ENCODE assay signal across 8 cellular contexts in genomic region chr7:45089314-45089891, GRCh38. TPM values are rescaled to one million over a fixed set of nuclear protein-coding genes. Genes with fewer than 3 reads are reported as not detected.
A peak's percentile ranks its signal among the peaks of the same experiment; 100 is the strongest.
DNase-seq lines count a peak whose midpoint lies in the region; ATAC-seq and FAIRE-seq lines count a peak whose summit lies in the region.

No MANE protein-coding gene starts in this region.

- H3K4me3 ChIP-seq in small intestine (ENCODE audit: low read depth in 1 of 2, low read length in 2 of 2) = peak overlapping the region in 1 of 2 donors; percentile 44

- no peak for ATAC-seq in GM21423 (IDR thresholded peaks at IDR 0.05; ENCODE audit: unreplicated experiment)

- no peak for FAIRE-seq in small intestine (lab: Jason Lieb, UNC)

- H3K27ac ChIP-seq in small intestine (ENCODE audit: low read depth in 1 of 2, low read length in 1 of 2) = no peak overlapping the region

- H3K9me3 ChIP-seq in small intestine (ENCODE audit: control insufficient read depth, low read depth) = no peaks in the 10 kb centered on the region

- peaks cover 0 to 2% of the 10 kb centered on the region in 2 donors for H3K27me3 ChIP-seq in small intestine (ENCODE audit: control insufficient read depth in 2 of 2, insufficient read depth in 2 of 2, low read length in 2 of 2)

- 6 to 8% (median 6%) methylated on average over 17 to 22 of the region's 22 CpGs for whole genome bisulfite sequencing in small intestine, 3 donors

- H3K36me3 ChIP-seq in small intestine (ENCODE audit: control insufficient read depth in 2 of 2, insufficient read depth in 2 of 2, low read length in 2 of 2) = no peaks in the 10 kb centered on the region

- H3K4me1 ChIP-seq in small intestine (ENCODE audit: control insufficient read depth in 2 of 2, insufficient read depth in 1 of 2, low read depth in 1 of 2, low read length in 1 of 2) = no peaks in the 10 kb centered on the region

- DNase-seq in DMS 273 treated with DMSO at 0.1 percent for 48 hours (lab: John Stamatoyannopoulos, UW) (peak; percentile 45), NCI-H146 treated with DMSO at 0.1 percent for 48 hours (lab: John Stamatoyannopoulos, UW; ENCODE audit: unreplicated experiment) (peak; percentile 78), cerebellar nuclear complex (lab: John Stamatoyannopoulos, UW) (peak; percentile 92 to 94), inferior parietal cortex (ENCODE audit: extremely low spot score) (peak; percentile 94), small intestine (peak; percentile 38), cortex of kidney (lab: John Stamatoyannopoulos, UW) (no peak)
- DNase-seq in activated CD4-positive, alpha-beta T cell treated with anti-CD3 and anti-CD28 coated beads for 4 hours = peak; percentile 43 to 51

RNA-seq across cellular contexts. Expression of gene NACAD, which starts 0.6 kb away (rescaled TPM):
- 1 to 10 TPM in 1 of 3 donors, under 1 TPM in 2; 0.22 to 2.9 (median 0.54) TPM for polyA plus RNA-seq in small intestine

RNA-seq across cellular contexts. Expression of gene TBRG4, which starts 22.1 kb away (rescaled TPM):
- 10 to 100 TPM; 44.9 to 70.7 (median 55.5) TPM for polyA plus RNA-seq in small intestine
